In genomic region chr11:1202776-1203504, GRCh38 we compare ENCODE assay signal across 9 cellular contexts. TPM values are rescaled to one million over a fixed set of nuclear protein-coding genes. Genes with fewer than 3 reads are reported as not detected.
DNase-seq lines count a peak whose midpoint lies in the region; ATAC-seq, FAIRE-seq and TF ChIP-seq lines count a peak whose summit lies in the region.
"Had no signal": no experiment of that assay in that cellular context is flagged by ENCODE, and none has a peak within 500 bp of the region (broad histone marks: within the 10 kb centered on the region; RNA-seq: fewer than 3 reads in every experiment).

No MANE protein-coding gene starts in this region.

- DNase-seq in HCT116 (ENCODE audit: low read depth, low spot score) (peak; percentile 23), Peyer's patch (peak; percentile 47 to 79 (median 77)), frontal cortex (ENCODE audit: low spot score in 2 of 2) (peak; percentile 86 to 95), osteocyte (ENCODE audit: extremely low spot score, unreplicated experiment) (peak; percentile 88), tibial nerve (ENCODE audit: low spot score in 2 of 2) (peak; percentile 41 to 48)
- peak; percentile 46 for DNase-seq in activated effector memory CD4-positive, alpha-beta T cell treated with Interleukin-2 at 50 U/mL for 16 hours

- peak overlapping the region; percentile 35 for H2AFZ ChIP-seq in HCT116 (ENCODE audit: low read depth, low read length, poor library complexity, severe bottlenecking)

- POLR2A ChIA-PET in HCT116 (lab: Charles Lee): interaction anchor here (1.3 kb wide), 1 partner anchor 60 kb away, joined by 3 read pairs; no protein-coding TSS in a partner anchor

- H3K27me3 Mint-ChIP-seq in osteocyte (ENCODE audit: unreplicated experiment): peaks cover 3% of the 10 kb centered on the region
- H3K27me3 Mint-ChIP-seq: stimulated activated naive CD8-positive, alpha-beta T cell treated with anti-CD3 and anti-CD28 coated beads, Interleukin-15, Interleukin-2, amounts not matched to agents 100 ng/mL and 50 ng/mL, for 24 hours had no signal

- H3K4me3 ChIP-seq in HCT116 (replicated peaks in 1 of 2; ENCODE audit: low read depth in 1 of 2, low read length in 2 of 2) (no peak overlapping the region), Peyer's patch (no peak overlapping the region), tibial nerve (no peak overlapping the region)

- H4K20me1 ChIP-seq in HCT116 (ENCODE audit: insufficient read depth): no peaks in the 10 kb centered on the region

- no peak overlapping the region for H3K4me3 Mint-ChIP-seq in osteocyte (ENCODE audit: unreplicated experiment)
- H3K4me3 Mint-ChIP-seq: stimulated activated naive CD8-positive, alpha-beta T cell treated with anti-CD3 and anti-CD28 coated beads, Interleukin-15, Interleukin-2, amounts not matched to agents 100 ng/mL and 50 ng/mL, for 24 hours had no signal

- no peaks in the 10 kb centered on the region for H3K9me3 Mint-ChIP-seq in osteocyte (ENCODE audit: unreplicated experiment)
- H3K9me3 Mint-ChIP-seq: stimulated activated naive CD8-positive, alpha-beta T cell treated with anti-CD3 and anti-CD28 coated beads, Interleukin-15, Interleukin-2, amounts not matched to agents 100 ng/mL and 50 ng/mL, for 24 hours had no signal

- intact Hi-C loops in HCT116 (cut with micrococcal nuclease): loop anchor here (1.0 to 5.0 kb wide), 2 partner anchors 51 to 312 kb away; no protein-coding TSS in a partner anchor

- peak; percentile 86 for TF ChIP-seq RAD21 in HCT116 (IDR thresholded peaks at IDR 0.05; ENCODE audit: low read depth)

- peak overlapping the region; percentile 20; the same call in 1 of the 2 replicates for H3K9ac ChIP-seq in HCT116 (ENCODE audit: low read length)

- no peaks in the 10 kb centered on the region for H3K9me3 ChIP-seq in HCT116 (ENCODE audit: control insufficient read depth in 1 of 2, insufficient read depth in 1 of 2, low read depth in 1 of 2, low read length in 2 of 2)
- H3K9me3 ChIP-seq in Peyer's patch: no peaks in the 10 kb centered on the region
- H3K9me3 ChIP-seq in tibial nerve: no peaks in the 10 kb centered on the region

- TF ChIP-seq CTCF in C4-2B (conservative IDR thresholded peaks at IDR 0.05): peak; percentile 97
- peak; percentile 71 to 97 (median 83) for TF ChIP-seq CTCF in HCT116 (IDR thresholded peaks at IDR 0.05 in 2 of 3, conservative IDR thresholded peaks at IDR 0.05 in 1 of 3; ENCODE audit: borderline replicate concordance in 1 of 3, insufficient read depth in 1 of 3, low read depth in 2 of 3, low read length in 2 of 3)
- peak; percentile 78 to 91 (median 86) for TF ChIP-seq CTCF in Peyer's patch (IDR thresholded peaks at IDR 0.05)
- TF ChIP-seq CTCF in osteocyte (IDR thresholded peaks at IDR 0.05): peak; percentile 92
- TF ChIP-seq CTCF in tibial nerve (IDR thresholded peaks at IDR 0.05): peak; percentile 84 to 96 (median 95)

- H3K36me3 Mint-ChIP-seq in osteocyte (ENCODE audit: unreplicated experiment): no peaks in the 10 kb centered on the region

- no peak for TF ChIP-seq EP300 in tibial nerve (IDR thresholded peaks at IDR 0.05)

- no peak for FAIRE-seq in frontal cortex (lab: Jason Lieb, UNC)

- CTCF ChIA-PET in HCT116 (lab: Charles Lee): interaction anchor here (0.6 to 1.3 kb wide), 3 partner anchors 11 to 312 kb away, joined by 3 to 4 read pairs (median 4); no protein-coding TSS in a partner anchor

- TF ChIP-seq POLR2A in HCT116 (IDR thresholded peaks at IDR 0.05; ENCODE audit: borderline replicate concordance, extremely low read depth, insufficient read depth, insufficient read length) (no peak), Peyer's patch (IDR thresholded peaks at IDR 0.05) (no peak), tibial nerve (IDR thresholded peaks at IDR 0.05) (no peak)

- H3K4me1 Mint-ChIP-seq in osteocyte (ENCODE audit: unreplicated experiment): no peaks in the 10 kb centered on the region

- peak overlapping the region; percentile 59 for H3K4me2 ChIP-seq in HCT116 (ENCODE audit: low read length)

- 0 to 17% methylated on average over 1 to 23 of the region's 32 CpGs for WGBS in tibial nerve, 2 donors

- RAD21 ChIA-PET in HCT116 (lab: Charles Lee; ENCODE audit: low non-redundant PET in 1 of 2, low total read pairs in 2 of 2, uncharacterized antibody in 2 of 2, unreplicated experiment in 2 of 2): no interaction called here

- H3K27ac Mint-ChIP-seq in osteocyte (ENCODE audit: unreplicated experiment): no peak overlapping the region
- H3K27ac Mint-ChIP-seq: stimulated activated naive CD8-positive, alpha-beta T cell treated with anti-CD3 and anti-CD28 coated beads, Interleukin-15, Interleukin-2, amounts not matched to agents 100 ng/mL and 50 ng/mL, for 24 hours had no signal

- no peaks in the 10 kb centered on the region for H3K79me2 ChIP-seq in HCT116 (ENCODE audit: insufficient read depth, low read length)

- H3K36me3 ChIP-seq in HCT116 (ENCODE audit: control insufficient read depth in 1 of 2, insufficient read depth in 2 of 2, low read length in 2 of 2) (no peaks in the 10 kb centered on the region), Peyer's patch (no peaks in the 10 kb centered on the region), tibial nerve (no peaks in the 10 kb centered on the region)

- H3K4me1 ChIP-seq in HCT116 (ENCODE audit: control insufficient read depth in 1 of 2, insufficient read depth in 2 of 2, low read length in 2 of 2): peaks cover 13 to 17% of the 10 kb centered on the region in 2 experiments
- peaks cover 0 to 3% (median 0%) of the 10 kb centered on the region in 4 donors for H3K4me1 ChIP-seq in Peyer's patch
- H3K4me1 ChIP-seq in tibial nerve: peaks cover 0 to 15% (median 0%) of the 10 kb centered on the region in 4 donors

- BruUV-seq in HCT116 (replicated peaks; lab: Mats Ljungman, UMichigan): no TSS peak

- H3K27ac ChIP-seq in C4-2B (no peak overlapping the region), HCT116 (ENCODE audit: low read depth, low read length) (no peak overlapping the region; the same call in 1 of the 2 replicates), Peyer's patch (no peak overlapping the region), tibial nerve (no peak overlapping the region)

- no peaks in the 10 kb centered on the region for H3K27me3 ChIP-seq in HCT116 (ENCODE audit: insufficient read depth, low read length)
- H3K27me3 ChIP-seq in Peyer's patch: no peaks in the 10 kb centered on the region
- H3K27me3 ChIP-seq in tibial nerve: peaks cover 0 to 33% of the 10 kb centered on the region in 2 donors

- peak; percentile 89 for ATAC-seq in HCT116
- ATAC-seq in GM18907 (IDR thresholded peaks at IDR 0.05; ENCODE audit: unreplicated experiment): no peak

- H3K9me2 ChIP-seq in HCT116 (ENCODE audit: insufficient read depth): no peaks in the 10 kb centered on the region

TF ChIP-seq in HCT116, 20 proteins besides CTCF, POLR2A, EP300 and RAD21:
- TF ChIP-seq ZFX (IDR thresholded peaks at IDR 0.05): peak; percentile 59
- TF ChIP-seq MAX (IDR thresholded peaks at IDR 0.05): 0 out of 2 replicates have a peak, but pooled peaks have one; percentile 14
- no peak for TF ChIP-seq SRF (IDR thresholded peaks at IDR 0.05; ENCODE audit: low read depth)

RNA-seq across cellular contexts. Expression of gene MUC5B, which starts 19.9 kb away (rescaled TPM):
- total RNA-seq in HCT116 (2021; ENCODE audit: unreplicated experiment) (1.5 TPM), Peyer's patch (10 to 100 TPM in 2 of 4 donors, 1 to 10 TPM in 1, under 1 TPM in 1; 0.18 to 25.6 (median 10.5) TPM), frontal cortex (not detected), osteocyte (not detected in 2 replicates), tibial nerve (under 1 TPM in 2 of 4 donors, not detected in 2; under 0.01 to 0.22 TPM)
- 0.05 TPM in 2 replicates for polyA plus RNA-seq in HCT116 (2012)

RNA-seq across cellular contexts. Expression of gene MUC5AC, which starts 45.2 kb away (rescaled TPM):
- total RNA-seq in HCT116 (2021; ENCODE audit: unreplicated experiment) (under 0.01 TPM), Peyer's patch (not detected), frontal cortex (not detected), osteocyte (not detected in 2 replicates), tibial nerve (not detected)
- 0.01 TPM in 2 replicates for polyA plus RNA-seq in HCT116 (2012)

Comparison
In these comparisons a context has a peak if more than half of its experiments do, and no peak if none do; other contexts are left out.
1. DNase-seq: peak in every context shown above with its lines; median percentile 90 in frontal cortex; 88 in osteocyte; 77 in Peyer's patch; 46 in activated effector memory CD4-positive, alpha-beta T cell treated with Interleukin-2 at 50 U/mL for 16 hours; 44 in tibial nerve; 23 in HCT116.